ENCODE assay signal across 1 cellular context in the genomic region with DNA sequence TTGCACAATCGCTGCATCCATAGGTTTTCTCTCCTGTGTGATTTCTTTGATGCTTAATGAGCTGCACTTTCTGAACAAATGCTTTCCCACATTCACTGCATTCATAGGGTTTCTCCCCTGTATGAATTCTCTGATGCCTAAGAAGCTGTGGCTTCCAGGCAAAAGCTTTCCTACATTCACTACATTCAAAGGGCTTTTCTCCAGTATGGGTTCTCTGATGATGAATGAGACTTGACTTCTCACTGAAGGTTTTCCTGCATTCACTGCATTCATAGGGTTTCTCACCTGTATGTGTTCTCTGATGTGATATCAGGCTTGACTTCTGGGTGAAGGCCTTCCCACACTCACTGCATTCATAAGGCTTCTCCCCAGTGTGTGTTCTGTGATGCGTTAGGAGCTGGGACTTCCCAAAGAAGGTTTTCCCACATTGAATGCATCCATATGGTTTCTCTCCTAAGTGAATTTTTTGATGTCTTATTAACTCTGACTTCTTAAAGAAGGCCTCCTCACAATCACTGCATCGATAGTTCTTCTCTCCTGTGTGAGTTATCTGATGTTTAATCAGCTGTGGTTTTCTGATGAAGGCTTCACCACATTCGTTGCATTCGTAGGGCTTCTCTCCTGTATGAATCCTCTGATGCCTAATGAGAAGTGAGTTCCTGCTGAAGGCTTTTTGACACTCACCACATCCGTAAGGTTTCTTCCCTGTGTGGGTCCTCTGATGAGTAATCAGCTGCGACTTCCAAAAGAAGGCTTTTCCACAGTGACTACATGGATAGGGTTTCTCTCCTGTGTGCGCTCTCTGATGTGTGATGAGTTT.
TF ChIP-seq lines count a peak whose summit lies in the region.

No MANE protein-coding gene starts in this region.

TF ChIP-seq in H1, 55 proteins besides CTCF, POLR2A, EP300 and RAD21:
- TF ChIP-seq KDM4A (IDR thresholded peaks at IDR 0.05; ENCODE audit: low read depth, low read length, severe bottlenecking) (no peak), RNF2 (IDR thresholded peaks at IDR 0.05; ENCODE audit: borderline replicate concordance, low read depth, low read length, missing control alignments, poor library complexity, severe bottlenecking) (no peak), GTF2F1 (IDR thresholded peaks at IDR 0.05; ENCODE audit: borderline replicate concordance, low read depth, low read length) (no peak), KDM5A (IDR thresholded peaks at IDR 0.05; ENCODE audit: low read length) (no peak), ZNF274 (IDR thresholded peaks at IDR 0.05; ENCODE audit: borderline replicate concordance, extremely low read depth, low read length) (peak; percentile 91), SUZ12 (IDR thresholded peaks at IDR 0.05; ENCODE audit: low read length) (no peak), TCF12 (IDR thresholded peaks at IDR 0.05; ENCODE audit: low read depth, low read length) (no peak), TAF1 (IDR thresholded peaks at IDR 0.05; ENCODE audit: low read depth, low read length) (no peak)
- TF ChIP-seq, protein P1, sequence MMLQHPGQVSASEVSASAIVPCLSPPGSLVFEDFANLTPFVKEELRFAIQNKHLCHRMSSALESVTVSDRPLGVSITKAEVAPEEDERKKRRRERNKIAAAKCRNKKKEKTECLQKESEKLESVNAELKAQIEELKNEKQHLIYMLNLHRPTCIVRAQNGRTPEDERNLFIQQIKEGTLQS (IDR thresholded peaks at IDR 0.05; ENCODE audit: insufficient read depth, low read depth, low read length): no peak
